In the genomic region with DNA sequence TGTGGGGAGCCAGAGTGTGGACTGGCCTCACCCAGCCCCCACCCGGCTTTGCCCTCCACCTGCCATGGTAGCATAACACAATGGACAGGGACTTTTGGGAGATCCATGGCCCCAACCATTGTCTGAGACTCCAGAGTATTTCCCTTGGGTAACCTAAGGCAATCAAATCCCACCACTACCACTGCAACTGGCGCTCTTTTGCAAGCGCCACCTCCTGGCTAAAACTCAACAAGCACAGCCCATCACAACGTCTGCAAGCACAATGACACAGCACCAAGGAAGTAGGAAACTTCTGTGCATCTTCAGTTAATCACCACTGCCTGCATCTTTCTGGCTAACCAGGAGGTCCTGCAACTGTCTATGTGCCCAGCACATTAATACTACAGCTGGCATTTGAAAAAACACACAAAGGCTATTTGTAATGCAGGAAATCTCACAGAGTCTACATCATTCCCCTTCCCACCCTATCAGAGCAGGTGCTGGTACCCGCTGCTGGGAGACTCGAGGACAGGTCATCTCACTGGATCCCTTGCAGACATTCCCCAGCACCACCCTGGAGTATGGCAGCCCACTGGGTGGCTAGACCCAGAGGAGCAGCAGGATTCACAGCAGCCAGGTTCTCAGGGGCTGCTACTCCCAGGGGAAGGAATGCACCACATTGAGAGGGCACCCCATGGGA, we compare ENCODE assay signal across 1 cellular context.
TF ChIP-seq lines count a peak whose summit lies in the region.

No MANE protein-coding gene starts in this region.

TF ChIP-seq in K562, 482 proteins besides CTCF, POLR2A, EP300 and RAD21 (continued from another document):
- TF ChIP-seq, protein P1, sequence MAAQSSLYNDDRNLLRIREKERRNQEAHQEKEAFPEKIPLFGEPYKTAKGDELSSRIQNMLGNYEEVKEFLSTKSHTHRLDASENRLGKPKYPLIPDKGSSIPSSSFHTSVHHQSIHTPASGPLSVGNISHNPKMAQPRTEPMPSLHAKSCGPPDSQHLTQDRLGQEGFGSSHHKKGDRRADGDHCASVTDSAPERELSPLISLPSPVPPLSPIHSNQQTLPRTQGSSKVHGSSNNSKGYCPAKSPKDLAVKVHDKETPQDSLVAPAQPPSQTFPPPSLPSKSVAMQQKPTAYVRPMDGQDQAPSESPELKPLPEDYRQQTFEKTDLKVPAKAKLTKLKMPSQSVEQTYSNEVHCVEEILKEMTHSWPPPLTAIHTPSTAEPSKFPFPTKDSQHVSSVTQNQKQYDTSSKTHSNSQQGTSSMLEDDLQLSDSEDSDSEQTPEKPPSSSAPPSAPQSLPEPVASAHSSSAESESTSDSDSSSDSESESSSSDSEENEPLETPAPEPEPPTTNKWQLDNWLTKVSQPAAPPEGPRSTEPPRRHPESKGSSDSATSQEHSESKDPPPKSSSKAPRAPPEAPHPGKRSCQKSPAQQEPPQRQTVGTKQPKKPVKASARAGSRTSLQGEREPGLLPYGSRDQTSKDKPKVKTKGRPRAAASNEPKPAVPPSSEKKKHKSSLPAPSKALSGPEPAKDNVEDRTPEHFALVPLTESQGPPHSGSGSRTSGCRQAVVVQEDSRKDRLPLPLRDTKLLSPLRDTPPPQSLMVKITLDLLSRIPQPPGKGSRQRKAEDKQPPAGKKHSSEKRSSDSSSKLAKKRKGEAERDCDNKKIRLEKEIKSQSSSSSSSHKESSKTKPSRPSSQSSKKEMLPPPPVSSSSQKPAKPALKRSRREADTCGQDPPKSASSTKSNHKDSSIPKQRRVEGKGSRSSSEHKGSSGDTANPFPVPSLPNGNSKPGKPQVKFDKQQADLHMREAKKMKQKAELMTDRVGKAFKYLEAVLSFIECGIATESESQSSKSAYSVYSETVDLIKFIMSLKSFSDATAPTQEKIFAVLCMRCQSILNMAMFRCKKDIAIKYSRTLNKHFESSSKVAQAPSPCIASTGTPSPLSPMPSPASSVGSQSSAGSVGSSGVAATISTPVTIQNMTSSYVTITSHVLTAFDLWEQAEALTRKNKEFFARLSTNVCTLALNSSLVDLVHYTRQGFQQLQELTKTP (IDR thresholded peaks at IDR 0.05; ENCODE audit: low read depth in 1 of 2, partially characterized antibody in 2 of 2) = no peak
- TF ChIP-seq, protein P2, sequence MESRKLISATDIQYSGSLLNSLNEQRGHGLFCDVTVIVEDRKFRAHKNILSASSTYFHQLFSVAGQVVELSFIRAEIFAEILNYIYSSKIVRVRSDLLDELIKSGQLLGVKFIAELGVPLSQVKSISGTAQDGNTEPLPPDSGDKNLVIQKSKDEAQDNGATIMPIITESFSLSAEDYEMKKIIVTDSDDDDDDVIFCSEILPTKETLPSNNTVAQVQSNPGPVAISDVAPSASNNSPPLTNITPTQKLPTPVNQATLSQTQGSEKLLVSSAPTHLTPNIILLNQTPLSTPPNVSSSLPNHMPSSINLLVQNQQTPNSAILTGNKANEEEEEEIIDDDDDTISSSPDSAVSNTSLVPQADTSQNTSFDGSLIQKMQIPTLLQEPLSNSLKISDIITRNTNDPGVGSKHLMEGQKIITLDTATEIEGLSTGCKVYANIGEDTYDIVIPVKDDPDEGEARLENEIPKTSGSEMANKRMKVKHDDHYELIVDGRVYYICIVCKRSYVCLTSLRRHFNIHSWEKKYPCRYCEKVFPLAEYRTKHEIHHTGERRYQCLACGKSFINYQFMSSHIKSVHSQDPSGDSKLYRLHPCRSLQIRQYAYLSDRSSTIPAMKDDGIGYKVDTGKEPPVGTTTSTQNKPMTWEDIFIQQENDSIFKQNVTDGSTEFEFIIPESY (CRISPR knock-in tag; IDR thresholded peaks at IDR 0.05) = peak; percentile 98
- no peak for TF ChIP-seq RBM25 (IDR thresholded peaks at IDR 0.05; ENCODE audit: low read depth, low read length, severe bottlenecking)
